Comparison of ENCODE assay signal across 2 cellular contexts in genomic region chr16:3824121-3824795, GRCh38.
TF ChIP-seq lines count a peak whose summit lies in the region.

No MANE protein-coding gene starts in this region.

TF ChIP-seq in liver, 16 proteins besides CTCF, POLR2A, EP300 and RAD21 (continued from another document):
- TF ChIP-seq, protein P1, sequence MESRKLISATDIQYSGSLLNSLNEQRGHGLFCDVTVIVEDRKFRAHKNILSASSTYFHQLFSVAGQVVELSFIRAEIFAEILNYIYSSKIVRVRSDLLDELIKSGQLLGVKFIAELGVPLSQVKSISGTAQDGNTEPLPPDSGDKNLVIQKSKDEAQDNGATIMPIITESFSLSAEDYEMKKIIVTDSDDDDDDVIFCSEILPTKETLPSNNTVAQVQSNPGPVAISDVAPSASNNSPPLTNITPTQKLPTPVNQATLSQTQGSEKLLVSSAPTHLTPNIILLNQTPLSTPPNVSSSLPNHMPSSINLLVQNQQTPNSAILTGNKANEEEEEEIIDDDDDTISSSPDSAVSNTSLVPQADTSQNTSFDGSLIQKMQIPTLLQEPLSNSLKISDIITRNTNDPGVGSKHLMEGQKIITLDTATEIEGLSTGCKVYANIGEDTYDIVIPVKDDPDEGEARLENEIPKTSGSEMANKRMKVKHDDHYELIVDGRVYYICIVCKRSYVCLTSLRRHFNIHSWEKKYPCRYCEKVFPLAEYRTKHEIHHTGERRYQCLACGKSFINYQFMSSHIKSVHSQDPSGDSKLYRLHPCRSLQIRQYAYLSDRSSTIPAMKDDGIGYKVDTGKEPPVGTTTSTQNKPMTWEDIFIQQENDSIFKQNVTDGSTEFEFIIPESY (IDR thresholded peaks at IDR 0.05), result no peak
- TF ChIP-seq HNF4A (conservative IDR thresholded peaks at IDR 0.05), result peak in 1 of 2 donors; percentile 59

TF ChIP-seq in HepG2, 621 proteins besides CTCF, POLR2A, EP300 and RAD21 (continued from another document):
- TF ChIP-seq HIC2 (CRISPR knock-in tag; IDR thresholded peaks at IDR 0.05; ENCODE audit: low read depth), result no peak
- no peak for TF ChIP-seq ATF3 (CRISPR knock-in tag; IDR thresholded peaks at IDR 0.05)
- TF ChIP-seq DRAP1 (CRISPR knock-in tag; IDR thresholded peaks at IDR 0.05), result no peak
- TF ChIP-seq RAD51 (IDR thresholded peaks at IDR 0.05; ENCODE audit: borderline replicate concordance), result no peak
- no peak for TF ChIP-seq GABPB1 (CRISPR knock-in tag; IDR thresholded peaks at IDR 0.05)
- no peak for TF ChIP-seq KMT2B (CRISPR knock-in tag; IDR thresholded peaks at IDR 0.05)
- TF ChIP-seq PHF21A (CRISPR knock-in tag; IDR thresholded peaks at IDR 0.05), result no peak
- TF ChIP-seq ZBTB10 (CRISPR knock-in tag; IDR thresholded peaks at IDR 0.05; ENCODE audit: borderline replicate concordance), result no peak
TF ChIP-seq in HepG2: peak in this region for 0.
